In genomic region chr12:12725086-12725955, GRCh38 we compare ENCODE assay signal across 9 cellular contexts. TPM values are rescaled to one million over a fixed set of nuclear protein-coding genes. Genes with fewer than 3 reads are reported as not detected.
A peak's percentile ranks its signal among the peaks of the same experiment; 100 is the strongest.
DNase-seq lines count a peak whose midpoint lies in the region; ATAC-seq and TF ChIP-seq lines count a peak whose summit lies in the region.
"Had no signal": no experiment of that assay in that cellular context is flagged by ENCODE, and none has a peak within 500 bp of the region (broad histone marks: within the 10 kb centered on the region; RNA-seq: fewer than 3 reads in every experiment).

No MANE protein-coding gene starts in this region.

- peak overlapping the region; percentile 98 for H3K27ac Mint-ChIP-seq in dendritic cell treated with granulocyte-macrophage colony-stimulating factor and Interleukin-4, amounts not matched to agents 40 ng/mL and 50 ng/mL, for 4 days

- H3K9me3 Mint-ChIP-seq in dendritic cell treated with granulocyte-macrophage colony-stimulating factor and Interleukin-4, amounts not matched to agents 40 ng/mL and 50 ng/mL, for 4 days, result no peaks in the 10 kb centered on the region

- no peaks in the 10 kb centered on the region for H3K27me3 Mint-ChIP-seq in dendritic cell treated with granulocyte-macrophage colony-stimulating factor and Interleukin-4, amounts not matched to agents 40 ng/mL and 50 ng/mL, for 4 days

- no peaks in the 10 kb centered on the region for H3K9me3 ChIP-seq in liver (ENCODE audit: control insufficient read depth in 4 of 4, low read length in 3 of 4)

- peaks cover 0 to 2% (median 0%) of the 10 kb centered on the region in 4 donors for H3K36me3 ChIP-seq in liver (ENCODE audit: control insufficient read depth in 4 of 4, insufficient read depth in 3 of 4, low read depth in 1 of 4, low read length in 3 of 4)

- H3K4me1 Mint-ChIP-seq in dendritic cell treated with granulocyte-macrophage colony-stimulating factor and Interleukin-4, amounts not matched to agents 40 ng/mL and 50 ng/mL, for 4 days (ENCODE audit: low read depth), result peaks cover 21% of the 10 kb centered on the region

- peak; percentile 56 for ATAC-seq in GM19351 (IDR thresholded peaks at IDR 0.05; ENCODE audit: unreplicated experiment)
- ATAC-seq in HG03520 (IDR thresholded peaks at IDR 0.05; ENCODE audit: unreplicated experiment), result peak; percentile 53

- peaks cover 38% of the 10 kb centered on the region for H3K36me3 Mint-ChIP-seq in dendritic cell treated with granulocyte-macrophage colony-stimulating factor and Interleukin-4, amounts not matched to agents 40 ng/mL and 50 ng/mL, for 4 days (ENCODE audit: low read depth)

- no peaks in the 10 kb centered on the region for H3K27me3 ChIP-seq in liver (ENCODE audit: control insufficient read depth in 4 of 4, insufficient read depth in 4 of 4, low read length in 3 of 4)

- DNase-seq in C1 segment of cervical spinal cord (lab: John Stamatoyannopoulos, UW) (peak; percentile 57 to 98 (median 90)), NCI-H526 treated with DMSO at 0.1 percent for 48 hours (lab: John Stamatoyannopoulos, UW) (peak; percentile 94)
- peak; percentile 79 to 90 for DNase-seq in activated CD4-positive, alpha-beta T cell treated with anti-CD3 and anti-CD28 coated beads, Interleukin-2, amount 50 U/mL, for 24 hours (ENCODE audit: low read depth in 1 of 2, low spot score in 1 of 2)
- peak; percentile 88 for DNase-seq in stimulated activated CD4-positive, alpha-beta T cell treated with anti-CD3 and anti-CD28 coated beads, Interleukin-4, amount 100 ng/mL, for 1 hour

- H3K4me1 ChIP-seq in liver (ENCODE audit: control insufficient read depth in 4 of 4, insufficient read depth in 4 of 4, low read length in 3 of 4), result peaks cover 4 to 32% (median 24%) of the 10 kb centered on the region in 4 donors

- H3K9ac ChIP-seq in liver (ENCODE audit: low read depth in 1 of 2, low read length in 2 of 2), result peak overlapping the region; percentile 66 to 91

- intact Hi-C loops in dendritic cell treated with granulocyte-macrophage colony-stimulating factor and Interleukin-4, amounts not matched to agents 40 ng/mL and 50 ng/mL, for 4 days (cut with micrococcal nuclease), result loop anchor here (1.0 to 10.0 kb wide), 2 partner anchors 8 to 369 kb away; partner anchors contain the start of gene CDKN1B

- no peak for TF ChIP-seq CTCF in liver (IDR thresholded peaks at IDR 0.05; ENCODE audit: low read depth, low read length, missing input control)

- H3K4me3 ChIP-seq in liver (ENCODE audit: low read depth in 1 of 3, low read length in 3 of 3), result peak overlapping the region; percentile 61 to 87 (median 75)

- peak overlapping the region; percentile 95 to 99 for H3K27ac ChIP-seq in liver (ENCODE audit: low read depth in 1 of 2, low read length in 2 of 2)

- WGBS in liver, result under 1% methylated on average over 93 of the region's 93 CpGs

- peak overlapping the region; percentile 98 for H3K4me3 Mint-ChIP-seq in dendritic cell treated with granulocyte-macrophage colony-stimulating factor and Interleukin-4, amounts not matched to agents 40 ng/mL and 50 ng/mL, for 4 days

- TF ChIP-seq RAD21 in liver (IDR thresholded peaks at IDR 0.05), result no peak

TF ChIP-seq in liver, 16 proteins besides CTCF, POLR2A, EP300 and RAD21:
- TF ChIP-seq TAF1 (conservative IDR thresholded peaks at IDR 0.05), result no peak
- TF ChIP-seq NR2F2 (IDR thresholded peaks at IDR 0.05), result no peak
- peak in 1 of 2 donors; percentile 7 for TF ChIP-seq GABPA (IDR thresholded peaks at IDR 0.05 in 1 of 2, conservative IDR thresholded peaks at IDR 0.05 in 1 of 2)
- TF ChIP-seq MAX (IDR thresholded peaks at IDR 0.05), result no peak
- peak; percentile 57 for TF ChIP-seq YY1 (IDR thresholded peaks at IDR 0.05)
- peak in 1 of 2 donors; percentile 20 for TF ChIP-seq JUND (IDR thresholded peaks at IDR 0.05)
- TF ChIP-seq EGR1 (IDR thresholded peaks at IDR 0.05; ENCODE audit: low read depth in 2 of 2), result peak in 1 of 2 donors; percentile 24
- TF ChIP-seq FOXA1 (IDR thresholded peaks at IDR 0.05), result no peak
- peak; percentile 28 for TF ChIP-seq ATF3 (IDR thresholded peaks at IDR 0.05)
- no peak for TF ChIP-seq FOXA2 (IDR thresholded peaks at IDR 0.05)
- TF ChIP-seq REST (IDR thresholded peaks at IDR 0.05), result peak; percentile 56
- peak; percentile 70 for TF ChIP-seq RXRA (IDR thresholded peaks at IDR 0.05)
- peak; percentile 18 to 35 for TF ChIP-seq HNF4A (conservative IDR thresholded peaks at IDR 0.05)
- TF ChIP-seq ZBTB33 (IDR thresholded peaks at IDR 0.05), result peak; percentile 74
- no peak for TF ChIP-seq HNF4G (IDR thresholded peaks at IDR 0.05)
- peak; percentile 80 for TF ChIP-seq SP1 (IDR thresholded peaks at IDR 0.05)

RNA-seq across cellular contexts. Expression of gene CDKN1B, which starts 8.2 kb away (rescaled TPM):
- total RNA-seq in liver, result 10 to 100 TPM; 24.7 to 67.5 TPM
- 10 to 100 TPM in 1 of 2 donors, 1 to 10 TPM in 1; 7.8 to 20.3 TPM for polyA plus RNA-seq in liver

RNA-seq across cellular contexts. Expression of gene GPR19, which starts 29.3 kb away (rescaled TPM):
- under 1 TPM in 1 of 2 donors, not detected in 1; 0.89 TPM for total RNA-seq in liver
- under 1 TPM in 1 of 2 donors, not detected in 1; 0.08 TPM for polyA plus RNA-seq in liver
- total RNA-seq: subcutaneous adipose tissue had no signal

Comparison
In these comparisons a context has a peak if more than half of its experiments do, and no peak if none do; other contexts are left out.
1. Peak in every context shown above with its lines: DNase-seq, ATAC-seq, H3K4me3 ChIP-seq and H3K27ac ChIP-seq.